In the genomic region with DNA sequence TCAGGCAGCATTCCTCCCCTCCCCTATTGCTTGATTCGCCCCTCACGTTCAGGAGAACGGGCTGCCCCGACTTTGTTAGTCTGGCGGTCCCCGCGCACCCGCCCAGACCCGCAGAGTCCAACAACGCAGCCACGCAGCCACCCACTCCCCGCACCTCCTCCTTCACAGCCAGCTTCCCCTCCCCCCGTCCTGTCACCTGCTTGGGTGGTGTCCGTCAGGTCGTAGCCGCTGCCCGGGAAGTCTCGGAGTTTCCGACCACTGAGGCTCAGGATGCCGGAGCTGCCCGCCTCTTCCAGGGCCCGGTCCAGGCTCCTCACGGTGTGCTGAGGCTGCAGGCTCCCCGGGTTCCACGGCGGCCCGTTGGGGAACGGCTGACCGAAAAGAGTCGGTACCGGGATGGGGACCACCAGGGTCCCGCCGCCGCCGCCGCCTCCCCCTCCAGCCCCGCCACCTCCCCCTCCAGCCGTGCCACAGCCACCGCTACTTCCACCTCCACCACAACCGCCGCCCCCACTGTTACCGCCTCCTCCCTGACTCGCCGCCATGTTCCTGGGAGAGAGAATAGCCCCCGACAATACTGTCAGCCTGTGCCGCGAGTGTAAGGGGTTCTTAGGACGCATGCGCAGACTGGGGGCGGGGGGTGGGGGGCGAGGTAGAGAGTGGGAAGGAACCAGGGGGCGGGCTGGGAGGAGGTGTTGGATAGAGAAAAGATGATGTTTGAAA, we compare ENCODE assay signal across 9 cellular contexts. TPM values are rescaled to one million over a fixed set of nuclear protein-coding genes. Genes with fewer than 3 reads are reported as not detected.
A peak's percentile ranks its signal among the peaks of the same experiment; 100 is the strongest.
DNase-seq lines count a peak whose midpoint lies in the region; ATAC-seq, FAIRE-seq and TF ChIP-seq lines count a peak whose summit lies in the region.
"Had no signal": no experiment of that assay in that cellular context is flagged by ENCODE, and none has a peak within 500 bp of the region (broad histone marks: within the 10 kb centered on the region; RNA-seq: fewer than 3 reads in every experiment).

A gene with protein sequence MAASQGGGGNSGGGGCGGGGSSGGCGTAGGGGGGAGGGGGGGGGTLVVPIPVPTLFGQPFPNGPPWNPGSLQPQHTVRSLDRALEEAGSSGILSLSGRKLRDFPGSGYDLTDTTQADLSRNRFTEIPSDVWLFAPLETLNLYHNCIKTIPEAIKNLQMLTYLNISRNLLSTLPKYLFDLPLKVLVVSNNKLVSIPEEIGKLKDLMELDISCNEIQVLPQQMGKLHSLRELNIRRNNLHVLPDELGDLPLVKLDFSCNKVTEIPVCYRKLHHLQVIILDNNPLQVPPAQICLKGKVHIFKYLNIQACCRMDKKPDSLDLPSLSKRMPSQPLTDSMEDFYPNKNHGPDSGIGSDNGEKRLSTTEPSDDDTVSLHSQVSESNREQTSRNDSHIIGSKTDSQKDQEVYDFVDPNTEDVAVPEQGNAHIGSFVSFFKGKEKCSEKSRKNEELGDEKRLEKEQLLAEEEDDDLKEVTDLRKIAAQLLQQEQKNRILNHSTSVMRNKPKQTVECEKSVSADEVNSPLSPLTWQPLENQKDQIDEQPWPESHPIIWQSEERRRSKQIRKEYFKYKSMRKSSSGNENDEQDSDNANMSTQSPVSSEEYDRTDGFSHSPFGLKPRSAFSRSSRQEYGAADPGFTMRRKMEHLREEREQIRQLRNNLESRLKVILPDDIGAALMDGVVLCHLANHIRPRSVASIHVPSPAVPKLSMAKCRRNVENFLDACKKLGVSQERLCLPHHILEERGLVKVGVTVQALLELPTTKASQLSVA (minus strand): TSS at position 600 of the 723 bp plus-strand sequence. CDS start 55 bp downstream, at position 545.

- intact Hi-C loops in HepG2 (cut with micrococcal nuclease; ENCODE audit: unreplicated experiment) (no loop called here), aorta (cut with DNase I) (loop anchor here in 1 of 2 donors (5.0 kb wide), 1 partner anchor 89 kb away; no protein-coding TSS in a partner anchor)

- H3K9ac ChIP-seq in liver (ENCODE audit: low read depth in 1 of 2, low read length in 2 of 2) (no peak within 1 kb of the TSS), HepG2 (ENCODE audit: insufficient read depth, low read depth, low read length) (no peak within 1 kb of the TSS), mesendoderm (ENCODE audit: low read length) (no peak within 1 kb of the TSS)

- H2BK5ac ChIP-seq in mesendoderm (ENCODE audit: low read length) = no peak within 1 kb of the TSS

- H3K18ac ChIP-seq in mesendoderm (ENCODE audit: low read length) = no peak within 1 kb of the TSS

- no peak within 1 kb of the TSS for H2BK15ac ChIP-seq in mesendoderm (replicated peaks; ENCODE audit: low read depth)

- no peak within 1 kb of the TSS for H4K8ac ChIP-seq in mesendoderm (ENCODE audit: low read depth, low read length)

- H3K4me2 ChIP-seq in HepG2 (ENCODE audit: low read depth, low read length) = no peak within 1 kb of the TSS; the same call in 1 of the 2 replicates
- H3K4me2 ChIP-seq in mesendoderm (ENCODE audit: low read length) = peak within 1 kb of the TSS; percentile 50

- no peak for ATAC-seq in HepG2
- ATAC-seq in aorta (ENCODE audit: low FRiP score) = peak; percentile 80
- no peak for ATAC-seq in HG03432 (IDR thresholded peaks at IDR 0.05; ENCODE audit: unreplicated experiment)
- no peak for ATAC-seq in HG02678 (IDR thresholded peaks at IDR 0.05; ENCODE audit: unreplicated experiment)

- in situ Hi-C loops in HepG2 (cut with HindIII; ENCODE audit: extremely low pct_ligation_motif_present, low pct_unique_long_range_greater_than_20kb) = no loop called here

- H2BK120ac ChIP-seq in mesendoderm (ENCODE audit: low read depth, low read length) = no peak within 1 kb of the TSS

- no peaks in the 10 kb centered on the region for H4K20me1 ChIP-seq in HepG2 (ENCODE audit: insufficient read depth, low read length)

- TF ChIP-seq POLR2A in HepG2 (IDR thresholded peaks at IDR 0.05; ENCODE audit: insufficient read depth in 1 of 2, low read depth in 2 of 2, low read length in 2 of 2) = no peak

- H3K36me3 ChIP-seq in liver (ENCODE audit: control insufficient read depth in 4 of 4, insufficient read depth in 3 of 4, low read depth in 1 of 4, low read length in 3 of 4) = no peaks in the 10 kb centered on the region
- no peaks in the 10 kb centered on the region for H3K36me3 ChIP-seq in HepG2 (replicated peaks in 1 of 2; ENCODE audit: control insufficient read depth in 1 of 2, insufficient read depth in 2 of 2, low read length in 2 of 2)
- H3K36me3 ChIP-seq in mesendoderm (ENCODE audit: control insufficient read depth, insufficient read depth, low read length) = no peaks in the 10 kb centered on the region
- H3K36me3 ChIP-seq in aorta (ENCODE audit: control insufficient read depth in 1 of 2, insufficient read depth in 2 of 2, low read length in 1 of 2) = no peaks in the 10 kb centered on the region

- H3K4me1 ChIP-seq in liver (ENCODE audit: control insufficient read depth in 4 of 4, insufficient read depth in 4 of 4, low read length in 3 of 4) (no peaks in the 10 kb centered on the region), HepG2 (ENCODE audit: insufficient read depth, low read length) (no peaks in the 10 kb centered on the region), mesendoderm (ENCODE audit: control insufficient read depth, low read depth, low read length) (no peaks in the 10 kb centered on the region), aorta (ENCODE audit: control insufficient read depth in 1 of 2, insufficient read depth in 2 of 2, low read length in 2 of 2) (no peaks in the 10 kb centered on the region)

- no peak within 1 kb of the TSS for H3K4ac ChIP-seq in mesendoderm (ENCODE audit: low read depth, low read length)

- 4% methylated on average over 52 of the region's 52 CpGs for whole genome bisulfite sequencing in liver
- WGBS in HepG2 (ENCODE audit: low lambda C conversion rate) = 16% methylated on average over 18 of the region's 52 CpGs
- WGBS in mesendoderm (ENCODE audit: extremely low coverage, insufficient coverage, low lambda C conversion rate) = no CpG with 5 or more reads among the region's 52 CpGs
- WGBS in aorta, 2 donors = 1 to 9% methylated on average over 43 to 52 of the region's 52 CpGs

- CTCF ChIA-PET in HepG2 (lab: Yijun Ruan, JAX; ENCODE audit: low intra/inter-chr PET ratio, low total read pairs) = no interaction called here

- no peak within 1 kb of the TSS for H4K5ac ChIP-seq in mesendoderm (ENCODE audit: low read length)

- H3K27me3 ChIP-seq in liver (ENCODE audit: control insufficient read depth in 4 of 4, insufficient read depth in 4 of 4, low read length in 3 of 4) (no peaks in the 10 kb centered on the region), HepG2 (ENCODE audit: control insufficient read depth in 1 of 2, insufficient read depth in 2 of 2, low read length in 2 of 2) (peaks cover 1 to 10% of the 10 kb centered on the region in 2 experiments; a peak in 2 of 5 replicates), mesendoderm (ENCODE audit: insufficient read depth, low read length, poor library complexity) (no peaks in the 10 kb centered on the region), aorta (ENCODE audit: control insufficient read depth in 1 of 2, insufficient read depth in 2 of 2, low read length in 1 of 2) (no peaks in the 10 kb centered on the region)

- no peak within 1 kb of the TSS for H3K23ac ChIP-seq in mesendoderm (ENCODE audit: low read length)

- no peaks in the 10 kb centered on the region for H3K79me1 ChIP-seq in mesendoderm (ENCODE audit: low read length)

- H3K79me2 ChIP-seq in HepG2 (ENCODE audit: insufficient read depth, low read length) (no peaks in the 10 kb centered on the region), mesendoderm (ENCODE audit: control insufficient read depth, insufficient read depth, low read length) (no peaks in the 10 kb centered on the region)

- no peak within 1 kb of the TSS for H2AFZ ChIP-seq in HepG2 (ENCODE audit: low read length)

- TF ChIP-seq CTCF in liver (IDR thresholded peaks at IDR 0.05; ENCODE audit: low read depth, low read length, missing input control) (no peak), HepG2 (CRISPR knock-in tag; IDR thresholded peaks at IDR 0.05) (no peak)

- no peak for FAIRE-seq in HepG2 (lab: Jason Lieb, UNC)

- H3K4me3 ChIP-seq in liver (ENCODE audit: low read depth in 1 of 3, low read length in 3 of 3) (peak within 1 kb of the TSS in 2 of 3 donors; percentile 7 to 43), HepG2 (replicated peaks in 1 of 3; ENCODE audit: insufficient read depth in 1 of 3, low read depth in 2 of 3, low read length in 3 of 3) (no peak within 1 kb of the TSS; a peak in 1 of 6 replicates), mesendoderm (ENCODE audit: low read length) (peak within 1 kb of the TSS; percentile 32), aorta (ENCODE audit: low read length in 2 of 2) (peak within 1 kb of the TSS; percentile 45 to 72)

- peak within 1 kb of the TSS; percentile 64 for H3K56ac ChIP-seq in mesendoderm (ENCODE audit: low read length)

- DNase-seq in HepG2 (ENCODE audit: low spot score) = no peak
- DNase-seq in ecto neural progenitor cell (ENCODE audit: low spot score) = peak; percentile 79
- DNase-seq in mesendoderm = peak; percentile 30
- DNase-seq in aorta = peak; percentile 51 to 84
- DNase-seq in GM19238 (ENCODE audit: insufficient read length, low spot score) = no peak

- H2AK5ac ChIP-seq in mesendoderm (ENCODE audit: low read length) = no peak within 1 kb of the TSS

- TF ChIP-seq RAD21 in liver (IDR thresholded peaks at IDR 0.05) (no peak), HepG2 (CRISPR knock-in tag; IDR thresholded peaks at IDR 0.05) (no peak)

- POLR2A ChIA-PET in HepG2 (lab: Yijun Ruan, JAX) = no interaction called here

- H3K9me3 ChIP-seq in liver (ENCODE audit: control insufficient read depth in 4 of 4, low read length in 3 of 4) (no peaks in the 10 kb centered on the region), HepG2 (ENCODE audit: low read length) (no peaks in the 10 kb centered on the region), aorta (ENCODE audit: control insufficient read depth, low read length) (no peaks in the 10 kb centered on the region)

- BruUV-seq in HepG2 (replicated peaks; lab: Mats Ljungman, UMichigan) = no TSS peak

- H3K27ac ChIP-seq in liver (ENCODE audit: low read depth in 1 of 2, low read length in 2 of 2) = no peak within 1 kb of the TSS
- H3K27ac ChIP-seq in HepG2 (ENCODE audit: extremely low read length, insufficient read depth, low read length) = no peak within 1 kb of the TSS
- no peak within 1 kb of the TSS for H3K27ac ChIP-seq in mesendoderm (ENCODE audit: low read depth, low read length)
- peak within 1 kb of the TSS in 1 of 2 donors; percentile 7 for H3K27ac ChIP-seq in aorta (ENCODE audit: low read depth in 1 of 2, low read length in 2 of 2)

- TF ChIP-seq EP300 in HepG2 (IDR thresholded peaks at IDR 0.05; ENCODE audit: low read depth in 2 of 2, low read length in 2 of 2) = no peak
- no peak for TF ChIP-seq EP300 in HepG2 (CRISPR knock-in tag; IDR thresholded peaks at IDR 0.05; ENCODE audit: borderline replicate concordance)

RNA-seq across cellular contexts. Expression of the gene that starts here (rescaled TPM):
- total RNA-seq in liver (under 1 TPM; 0.42 TPM), HepG2 (2016; rRNA removed; fragmentation: Illumina TruSeq; extraction: Trizol) (not detected in 2 replicates), aorta (10 to 100 TPM in 1 of 2 donors, 1 to 10 TPM in 1; 9.5 to 10.9 TPM)
- polyA plus RNA-seq in liver (under 1 TPM; 0.06 to 0.07 TPM), HepG2 (2011; rRNA removed) (not detected in 2 replicates), aorta (1 to 10 TPM; 2.6 to 3.8 TPM)
- total RNA-seq in HepG2 (2016; cell fraction: cytosol; rRNA removed; fragmentation: Illumina TruSeq; extraction: Trizol; ENCODE audit: low read depth) = not detected in 2 replicates
- total RNA-seq in HepG2 (2016; cell fraction: insoluble cytoplasmic fraction; rRNA removed; fragmentation: Illumina TruSeq; extraction: Trizol) = not detected in 2 replicates
- not detected in 2 replicates for total RNA-seq in HepG2 (2016; cell fraction: membrane; rRNA removed; fragmentation: Illumina TruSeq; extraction: Trizol)
- not detected in 2 replicates for total RNA-seq in HepG2 (2016; cell fraction: nucleus; rRNA removed; fragmentation: Illumina TruSeq; extraction: Trizol)
- polyA plus RNA-seq in HepG2 (2011; cell fraction: cytosol; rRNA removed) = not detected in 2 replicates
- polyA plus RNA-seq in HepG2 (2011; cell fraction: nucleus; rRNA removed) = not detected in 2 replicates
- polyA plus RNA-seq in HepG2 (2012) = not detected in 2 replicates
- polyA plus RNA-seq in HepG2 (2016; cell fraction: cytosol; fragmentation: Illumina TruSeq; extraction: Trizol; ENCODE audit: low read depth) = not detected in 2 replicates
- polyA plus RNA-seq in HepG2 (2016; cell fraction: insoluble cytoplasmic fraction; fragmentation: Illumina TruSeq; extraction: Trizol; ENCODE audit: low read depth) = not detected in 2 replicates
- polyA plus RNA-seq in HepG2 (2016; cell fraction: membrane; fragmentation: Illumina TruSeq; extraction: Trizol; ENCODE audit: low read depth) = not detected in 2 replicates
- not detected in 2 replicates for polyA plus RNA-seq in HepG2 (2016; cell fraction: nucleus; fragmentation: Illumina TruSeq; extraction: Trizol; ENCODE audit: insufficient read depth, low read depth)
- not detected in 2 replicates for polyA minus RNA-seq in HepG2 (2011; rRNA and poly(A)+ RNA removed; ENCODE audit: low replicate concordance)
- polyA minus RNA-seq in HepG2 (2011; cell fraction: cytosol; rRNA and poly(A)+ RNA removed) = not detected in 2 replicates
- polyA minus RNA-seq in HepG2 (2011; cell fraction: nucleus; rRNA and poly(A)+ RNA removed) = not detected in 2 replicates
- 2.1 TPM for polyA plus RNA-seq in mesendoderm (2013, experiment 1 of 2)
- polyA plus RNA-seq in mesendoderm (2013, experiment 2 of 2) = 2.2 TPM
- total RNA-seq: T-helper 1 cell treated with Interleukin-12 subunit alpha and Interleukin-12 subunit beta and Interleukin-4 antibody, amounts not matched to agents 30 ng/mL and 1 ng/mL, for 36 hours had no signal

Comparison
In these comparisons a context has a peak if more than half of its experiments do, and no peak if none do; other contexts are left out.
1. RNA of the gene that starts here (total RNA-seq): 9.5 to 10.9 TPM in aorta; 0.42 TPM in liver and not detected in HepG2; every median in the first group is over 4 times any median in the second.
2. H3K4me3 ChIP-seq: peak in liver (2 of 3), mesendoderm (single experiment) and aorta (2 of 2); none in HepG2 (0 of 3).
3. DNase-seq: peak in ecto neural progenitor cell (single experiment), mesendoderm (single experiment) and aorta (2 of 2); none in HepG2 (single experiment) and GM19238 (single experiment).